Comparison of ENCODE assay signal across 21 cellular contexts in genomic region chr3:121601212-121601812, GRCh38. TPM values are rescaled to one million over a fixed set of nuclear protein-coding genes. Genes with fewer than 3 reads are reported as not detected.
"Had no signal": no experiment of that assay in that cellular context is flagged by ENCODE, and none has a peak within 500 bp of the region (broad histone marks: within the 10 kb centered on the region; RNA-seq: fewer than 3 reads in every experiment).

No MANE protein-coding gene starts in this region.

- H3K27me3 Mint-ChIP-seq: activated CD4-positive, alpha-beta T cell treated with anti-CD3 and anti-CD28 coated beads, Interleukin-2, amount 10 ng/mL, durations not matched to agents 24 days and 14 days; activated naive CD8-positive, alpha-beta T cell; central memory CD8-positive, alpha-beta T cell; naive thymus-derived CD8-positive, alpha-beta T cell; progenitor cell of endocrine pancreas had no signal

- DNase-seq: activated CD4-positive, alpha-beta T cell treated with anti-CD3 and anti-CD28 coated beads, Interleukin-2, amount 10 ng/mL, durations not matched to agents 24 days and 14 days; activated CD4-positive, CD25-positive, alpha-beta regulatory T cell; activated CD8-positive, alpha-beta memory T cell treated with anti-CD3 and anti-CD28 coated beads, Interleukin-2, amount 50 U/mL, for 48 hours; activated gamma-delta T cell treated with Interleukin-2 at 50 U/mL for 16 hours; amniotic stem cell; body of pancreas; effector CD8-positive, alpha-beta T cell; foreskin keratinocyte; left colon; mammary epithelial cell; naive thymus-derived CD8-positive, alpha-beta T cell; stimulated activated CD4-positive, alpha-beta T cell treated with anti-CD3 and anti-CD28 coated beads, Interleukin-2, amount 100 ng/mL, for 24 hours; thyroid gland had no signal

- H3K27ac Mint-ChIP-seq: activated CD4-positive, alpha-beta T cell treated with anti-CD3 and anti-CD28 coated beads, Interleukin-2, amount 10 ng/mL, durations not matched to agents 24 days and 14 days; activated naive CD8-positive, alpha-beta T cell; naive thymus-derived CD8-positive, alpha-beta T cell; progenitor cell of endocrine pancreas; stimulated activated effector memory CD8-positive, alpha-beta T cell treated with anti-CD3 and anti-CD28 coated beads, Interleukin-12 subunit alpha, Interleukin-12 subunit beta, amount 100 ng/mL, for 72 hours had no signal

- H3K4me3 Mint-ChIP-seq: activated CD4-positive, alpha-beta T cell treated with anti-CD3 and anti-CD28 coated beads, Interleukin-2, amount 10 ng/mL, durations not matched to agents 24 days and 14 days; activated naive CD8-positive, alpha-beta T cell; central memory CD8-positive, alpha-beta T cell; naive thymus-derived CD8-positive, alpha-beta T cell; stimulated activated effector memory CD8-positive, alpha-beta T cell treated with anti-CD3 and anti-CD28 coated beads, Interleukin-12 subunit alpha, Interleukin-12 subunit beta, amount 100 ng/mL, for 72 hours had no signal

- H3K27me3 ChIP-seq: body of pancreas, thyroid gland had no signal

- H3K36me3 Mint-ChIP-seq: activated naive CD8-positive, alpha-beta T cell; naive thymus-derived CD8-positive, alpha-beta T cell; stimulated activated effector memory CD8-positive, alpha-beta T cell treated with anti-CD3 and anti-CD28 coated beads, Interleukin-12 subunit alpha, Interleukin-12 subunit beta, amount 100 ng/mL, for 72 hours had no signal

- ATAC-seq: body of pancreas; foreskin keratinocyte; left colon; naive thymus-derived CD8-positive, alpha-beta T cell; sciatic nerve; stimulated activated effector memory CD8-positive, alpha-beta T cell treated with anti-CD3 and anti-CD28 coated beads, Interleukin-12 subunit alpha, Interleukin-12 subunit beta, amount 100 ng/mL, for 72 hours had no signal

- H3K27ac ChIP-seq: body of pancreas, coronary artery, foreskin keratinocyte, thyroid gland had no signal

- H3K4me3 ChIP-seq: body of pancreas, coronary artery, thyroid gland had no signal

- H3K9me3 ChIP-seq: body of pancreas, thyroid gland had no signal

- H3K36me3 ChIP-seq: thyroid gland had no signal

- H3K4me1 ChIP-seq: foreskin keratinocyte had no signal

- H3K4me1 Mint-ChIP-seq: activated CD4-positive, alpha-beta T cell treated with anti-CD3 and anti-CD28 coated beads, Interleukin-2, amount 10 ng/mL, durations not matched to agents 24 days and 14 days; central memory CD8-positive, alpha-beta T cell; naive thymus-derived CD8-positive, alpha-beta T cell; stimulated activated effector memory CD8-positive, alpha-beta T cell treated with anti-CD3 and anti-CD28 coated beads, Interleukin-12 subunit alpha, Interleukin-12 subunit beta, amount 100 ng/mL, for 72 hours had no signal

- H3K9me3 Mint-ChIP-seq: activated CD4-positive, alpha-beta T cell treated with anti-CD3 and anti-CD28 coated beads, Interleukin-2, amount 10 ng/mL, durations not matched to agents 24 days and 14 days; central memory CD8-positive, alpha-beta T cell; naive thymus-derived CD8-positive, alpha-beta T cell; stimulated activated effector memory CD8-positive, alpha-beta T cell treated with anti-CD3 and anti-CD28 coated beads, Interleukin-12 subunit alpha, Interleukin-12 subunit beta, amount 100 ng/mL, for 72 hours had no signal

RNA-seq across cellular contexts. Expression of gene FBXO40, which starts 8.1 kb away (rescaled TPM):
- total RNA-seq: activated CD4-positive, alpha-beta T cell treated with anti-CD3 and anti-CD28 coated beads, Interleukin-2, amount 10 ng/mL, durations not matched to agents 24 days and 14 days; body of pancreas; foreskin keratinocyte; left colon; mammary epithelial cell; naive thymus-derived CD8-positive, alpha-beta T cell; progenitor cell of endocrine pancreas; sciatic nerve; T-helper 2 cell treated with Interferon-gamma antibody and Interleukin-4, amounts not matched to agents 100 ng/mL and 5 ng/mL, for 36 hours; thyroid gland had no signal
- polyA plus RNA-seq: foreskin keratinocyte, mammary epithelial cell had no signal

RNA-seq across cellular contexts. Expression of gene ARGFX, which starts 33.6 kb away (rescaled TPM):
- total RNA-seq: activated CD4-positive, alpha-beta T cell treated with anti-CD3 and anti-CD28 coated beads, Interleukin-2, amount 10 ng/mL, durations not matched to agents 24 days and 14 days; body of pancreas; foreskin keratinocyte; left colon; mammary epithelial cell; mononuclear cell; naive thymus-derived CD8-positive, alpha-beta T cell; progenitor cell of endocrine pancreas; sciatic nerve; T-helper 2 cell treated with Interferon-gamma antibody and Interleukin-4, amounts not matched to agents 100 ng/mL and 5 ng/mL, for 36 hours; thyroid gland had no signal
- polyA plus RNA-seq: foreskin keratinocyte; mammary epithelial cell; naive thymus-derived CD8-positive, alpha-beta T cell had no signal
